In the genomic region with DNA sequence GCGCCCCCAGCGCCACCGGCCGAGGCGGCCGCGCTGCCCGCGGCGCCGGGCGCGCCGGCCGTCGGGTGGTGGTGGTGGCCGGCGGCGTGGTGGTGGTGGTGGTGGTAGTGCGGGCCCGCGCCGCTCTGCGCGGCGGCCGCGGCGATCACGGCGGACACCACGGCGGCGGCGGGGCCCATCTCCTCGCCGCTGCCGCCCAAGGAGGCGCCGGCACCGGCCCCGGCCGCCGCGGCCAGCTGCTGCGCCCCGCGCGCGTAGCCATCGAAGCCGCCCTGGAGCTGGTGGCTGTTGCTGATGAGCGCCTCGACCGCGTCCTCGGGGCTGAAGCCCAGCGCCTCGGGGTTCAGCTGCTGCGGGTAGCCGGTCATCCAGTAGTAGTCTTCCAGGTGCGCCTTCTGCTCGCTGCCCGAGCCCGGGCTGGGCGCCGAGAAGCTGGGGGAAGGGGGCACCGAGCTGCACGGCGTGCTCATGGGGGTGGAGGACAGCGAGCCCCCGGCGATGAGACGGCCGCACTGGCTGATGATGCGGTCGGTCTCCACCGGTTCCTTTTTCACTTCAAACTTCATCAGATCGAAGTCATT, we compare ENCODE assay signal across 8 cellular contexts. TPM values are rescaled to one million over a fixed set of nuclear protein-coding genes. Genes with fewer than 3 reads are reported as not detected.
DNase-seq lines count a peak whose midpoint lies in the region; ATAC-seq and TF ChIP-seq lines count a peak whose summit lies in the region.

No MANE protein-coding gene starts in this region.

- intact Hi-C loops in Right ventricle myocardium inferior (cut with DNase I) (loop anchor here (5.0 to 10.0 kb wide), 2 partner anchors 235 to 1477 kb away; no protein-coding TSS in a partner anchor), cardiac septum (cut with DNase I) (no loop called here)

- peaks cover 19% of the 10 kb centered on the region for H3K4me1 ChIP-seq in hepatocyte (ENCODE audit: insufficient read depth)

- H3K9me2 ChIP-seq in hepatocyte (replicated peaks; ENCODE audit: insufficient read depth) = no peaks in the 10 kb centered on the region

- peak; percentile 70 for DNase-seq in Right ventricle myocardium inferior (ENCODE audit: missing footprints)
- DNase-seq in cardiac septum (ENCODE audit: low spot score) = no peak
- peak; percentile 31 for DNase-seq in activated naive CD8-positive, alpha-beta T cell treated with anti-CD3 and anti-CD28 coated beads, Interleukin-2, amount 50 U/mL, for 24 hours
- peak; percentile 37 for DNase-seq in hepatocyte (ENCODE audit: low spot score)
- DNase-seq in skeletal muscle cell (ENCODE audit: low read depth) = no peak
- no peak for DNase-seq in SIG-M5 treated with dmso at 0.1 percent for 504 hours (lab: John Stamatoyannopoulos, UW; ENCODE audit: unreplicated experiment)

- H3K36me3 ChIP-seq in hepatocyte (replicated peaks; ENCODE audit: insufficient read depth, low read depth) = no peaks in the 10 kb centered on the region

- H2AFZ ChIP-seq in hepatocyte = no peak overlapping the region

- H4K20me1 ChIP-seq in hepatocyte (ENCODE audit: insufficient read depth, poor library complexity, severe bottlenecking) = peaks cover 36% of the 10 kb centered on the region

- peaks cover 7% of the 10 kb centered on the region for H3K36me3 Mint-ChIP-seq in activated naive CD8-positive, alpha-beta T cell treated with anti-CD3 and anti-CD28 coated beads, Interleukin-2, amount 50 U/mL, for 24 hours (ENCODE audit: low read depth)

- no peaks in the 10 kb centered on the region for H3K27me3 ChIP-seq in hepatocyte

- no peaks in the 10 kb centered on the region for H3K9me3 ChIP-seq in hepatocyte (ENCODE audit: low read depth)

- no peak for TF ChIP-seq CTCF in hepatocyte (IDR thresholded peaks at IDR 0.05; ENCODE audit: poor library complexity)

- peak overlapping the region; percentile 82 for H3K4me3 Mint-ChIP-seq in activated naive CD8-positive, alpha-beta T cell treated with anti-CD3 and anti-CD28 coated beads, Interleukin-2, amount 50 U/mL, for 24 hours

- H3K27ac Mint-ChIP-seq in activated naive CD8-positive, alpha-beta T cell treated with anti-CD3 and anti-CD28 coated beads, Interleukin-2, amount 50 U/mL, for 24 hours = no peak overlapping the region

- H3K4me3 ChIP-seq in hepatocyte = peak overlapping the region; percentile 37
- peak overlapping the region; percentile 56 for H3K4me3 ChIP-seq in skeletal muscle cell (ENCODE audit: low read depth, low read length)

- H3K27ac ChIP-seq in hepatocyte = peak overlapping the region; percentile 81

- no peaks in the 10 kb centered on the region for H3K9me3 Mint-ChIP-seq in activated naive CD8-positive, alpha-beta T cell treated with anti-CD3 and anti-CD28 coated beads, Interleukin-2, amount 50 U/mL, for 24 hours

- ATAC-seq in Right ventricle myocardium inferior (no peak), HG02588 (IDR thresholded peaks at IDR 0.05; ENCODE audit: unreplicated experiment) (no peak), HG03039 (IDR thresholded peaks at IDR 0.05; ENCODE audit: unreplicated experiment) (no peak)
- ATAC-seq in activated naive CD8-positive, alpha-beta T cell treated with anti-CD3 and anti-CD28 coated beads, Interleukin-2, amount 50 U/mL, for 24 hours = no peak

- under 1% methylated on average over 41 of the region's 79 CpGs for WGBS in hepatocyte (ENCODE audit: low lambda C conversion rate, missing lambda C conversion rate)

- peaks cover 37% of the 10 kb centered on the region for H3K4me1 Mint-ChIP-seq in activated naive CD8-positive, alpha-beta T cell treated with anti-CD3 and anti-CD28 coated beads, Interleukin-2, amount 50 U/mL, for 24 hours

- H3K79me2 ChIP-seq in hepatocyte = peaks cover 49% of the 10 kb centered on the region

- H3K27me3 Mint-ChIP-seq in activated naive CD8-positive, alpha-beta T cell treated with anti-CD3 and anti-CD28 coated beads, Interleukin-2, amount 50 U/mL, for 24 hours = peaks cover 62% of the 10 kb centered on the region

- H3K4me2 ChIP-seq in hepatocyte = peak overlapping the region; percentile 62

RNA-seq across cellular contexts. Expression of a gene that starts 1.2 kb away (rescaled TPM):
- total RNA-seq in Right ventricle myocardium inferior (19.6 TPM), cardiac septum (8.9 TPM), hepatocyte (84.2 and 85.0 TPM in 2 replicates)
- polyA plus RNA-seq in hepatocyte = 30.5 and 31.6 TPM in 2 replicates

Comparison
In these comparisons a context has a peak if more than half of its experiments do, and no peak if none do; other contexts are left out.
1. DNase-seq: peak in Right ventricle myocardium inferior (single experiment), activated naive CD8-positive, alpha-beta T cell treated with anti-CD3 and anti-CD28 coated beads, Interleukin-2, amount 50 U/mL, for 24 hours (single experiment) and hepatocyte (single experiment); none in cardiac septum (single experiment), skeletal muscle cell (single experiment) and SIG-M5 treated with dmso at 0.1 percent for 504 hours (single experiment).